ENCODE assay signal across 8 cellular contexts in the genomic region with DNA sequence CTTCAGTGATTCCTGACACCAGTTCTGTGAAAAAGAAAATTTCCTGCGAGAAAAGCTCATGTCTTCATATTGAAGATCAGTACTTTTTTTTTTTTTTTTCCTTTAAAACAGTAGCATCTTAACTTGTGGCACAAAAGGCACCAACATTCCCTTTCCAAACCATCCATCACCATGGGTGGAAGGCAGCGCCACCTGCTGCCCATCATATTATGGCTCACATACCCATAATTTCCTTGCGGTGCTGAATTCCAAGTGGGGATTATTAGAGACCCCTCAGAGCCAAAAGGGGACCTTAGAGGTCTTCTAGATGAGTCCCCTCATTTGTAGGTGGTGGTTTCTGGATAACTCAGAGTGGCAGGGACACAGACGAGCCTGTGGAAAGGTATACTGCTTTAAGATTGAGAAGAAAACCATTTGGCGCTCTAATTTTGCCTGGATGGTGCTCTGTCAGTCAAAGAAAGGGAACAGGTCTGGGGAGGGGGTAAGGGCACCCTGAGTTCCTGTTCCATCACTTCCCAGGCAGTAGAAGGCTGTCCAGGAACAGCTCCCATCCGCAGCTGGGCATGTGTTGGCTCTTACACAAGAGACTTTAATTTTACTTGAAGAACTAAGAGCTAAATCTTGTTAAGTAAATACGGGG. TPM values are rescaled to one million over a fixed set of nuclear protein-coding genes. Genes with fewer than 3 reads are reported as not detected.
DNase-seq lines count a peak whose midpoint lies in the region; ATAC-seq and TF ChIP-seq lines count a peak whose summit lies in the region.

No MANE protein-coding gene starts in this region.

- TF ChIP-seq CTCF in DND-41 (IDR thresholded peaks at IDR 0.05; ENCODE audit: borderline replicate concordance, extremely low read depth, low read length, poor library complexity, severe bottlenecking) (peak; percentile 85), transverse colon (IDR thresholded peaks at IDR 0.05) (peak; percentile 67 to 92 (median 84))

- no peak for TF ChIP-seq POLR2A in transverse colon (IDR thresholded peaks at IDR 0.05)

- H3K27me3 ChIP-seq in DND-41 (ENCODE audit: insufficient read depth, low read length, poor library complexity): peaks cover 4% of the 10 kb centered on the region
- H3K27me3 ChIP-seq in transverse colon: no peaks in the 10 kb centered on the region

- no peak overlapping the region for H3K4me3 ChIP-seq in DND-41 (ENCODE audit: low read depth in 1 of 2, low read length in 2 of 2)
- H3K4me3 ChIP-seq in transverse colon: no peak overlapping the region

- DNase-seq in DND-41 (peak; percentile 40), KBM-7 (peak; percentile 61), UCSD-AML1 (lab: John Stamatoyannopoulos, UW; ENCODE audit: unreplicated experiment) (peak; percentile 38), myocyte (ENCODE audit: low read depth) (peak; percentile 36), transverse colon (peak; percentile 62)
- DNase-seq in effector CD8-positive, alpha-beta T cell (lab: John Stamatoyannopoulos, UW): peak; percentile 49

- WGBS in transverse colon (ENCODE audit: low coverage in 1 of 2), 2 donors: 48 to 52% methylated on average over 5 to 7 of the region's 7 CpGs

- H2AFZ ChIP-seq in DND-41 (ENCODE audit: low read depth, low read length): no peak overlapping the region

- H3K4me2 ChIP-seq in DND-41 (ENCODE audit: insufficient read depth, low read length): no peak overlapping the region

- H3K9ac ChIP-seq in DND-41 (ENCODE audit: low read depth, low read length): no peak overlapping the region

- ATAC-seq in DND-41 (ENCODE audit: insufficient read depth, low read depth): no peak
- no peak for ATAC-seq in HG03139 (IDR thresholded peaks at IDR 0.05; ENCODE audit: unreplicated experiment)
- ATAC-seq in GM19328 (IDR thresholded peaks at IDR 0.05; ENCODE audit: unreplicated experiment): no peak

- H3K27ac ChIP-seq in DND-41 (ENCODE audit: low read length) (no peak overlapping the region), transverse colon (no peak overlapping the region)

- H3K9me3 ChIP-seq in DND-41 (ENCODE audit: insufficient read depth, low read length, severe bottlenecking) (no peaks in the 10 kb centered on the region), transverse colon (no peaks in the 10 kb centered on the region)

- H3K4me1 ChIP-seq in DND-41 (ENCODE audit: insufficient read depth, low read length): no peaks in the 10 kb centered on the region
- peaks cover 0 to 17% (median 0%) of the 10 kb centered on the region in 4 donors for H3K4me1 ChIP-seq in transverse colon

- intact Hi-C loops in transverse colon (cut with DNase I; ENCODE audit: low total_unique reads): no loop called here

- in situ Hi-C loops in KBM-7 (cut with MboI; ENCODE audit: low pct_unique_long_range_greater_than_20kb, low sequenced_read_pairs): loop anchor here (10.0 kb wide), 1 partner anchor 192 kb away; no protein-coding TSS in a partner anchor
- in situ Hi-C loops in transverse colon (cut with MboI; ENCODE audit: low pct_ligation_motif_present in 1 of 4, low pct_unique_long_range_greater_than_20kb in 1 of 4, low sequenced_read_pairs in 3 of 4): loop anchor here in 2 of 4 donors (10.0 kb wide), 1 partner anchor 192 kb away; no protein-coding TSS in a partner anchor

- no peaks in the 10 kb centered on the region for H4K20me1 ChIP-seq in DND-41 (ENCODE audit: insufficient read depth, low read length)

- no peak for TF ChIP-seq EP300 in transverse colon (IDR thresholded peaks at IDR 0.05; ENCODE audit: low read depth)

- no peaks in the 10 kb centered on the region for H3K79me2 ChIP-seq in DND-41 (ENCODE audit: insufficient read depth, low read length)

- no peaks in the 10 kb centered on the region for H3K36me3 ChIP-seq in DND-41 (ENCODE audit: insufficient read depth, low read length)
- H3K36me3 ChIP-seq in transverse colon: peaks cover 0 to 32% (median 3%) of the 10 kb centered on the region in 4 donors

RNA-seq across cellular contexts. Expression of a gene that starts 7.9 kb away (rescaled TPM):
- total RNA-seq in myocyte (not detected in 2 replicates), transverse colon (not detected)
- 0.04 TPM for polyA plus RNA-seq in myocyte (2012)

RNA-seq across cellular contexts. Expression of a gene that starts 12.2 kb away (rescaled TPM):
- total RNA-seq in myocyte (103 and 104 TPM in 2 replicates), transverse colon (100 to 1,000 TPM in 1 of 4 donors, 10 to 100 TPM in 3; 52.7 to 145 (median 70.9) TPM)
- polyA plus RNA-seq in myocyte (2012): 64.1 TPM

RNA-seq across cellular contexts. Expression of a gene that starts 13.7 kb away (rescaled TPM):
- total RNA-seq in myocyte (not detected in 2 replicates), transverse colon (not detected)
- not detected for polyA plus RNA-seq in myocyte (2012)
